ENCODE assay signal across 8 cellular contexts in the genomic region with DNA sequence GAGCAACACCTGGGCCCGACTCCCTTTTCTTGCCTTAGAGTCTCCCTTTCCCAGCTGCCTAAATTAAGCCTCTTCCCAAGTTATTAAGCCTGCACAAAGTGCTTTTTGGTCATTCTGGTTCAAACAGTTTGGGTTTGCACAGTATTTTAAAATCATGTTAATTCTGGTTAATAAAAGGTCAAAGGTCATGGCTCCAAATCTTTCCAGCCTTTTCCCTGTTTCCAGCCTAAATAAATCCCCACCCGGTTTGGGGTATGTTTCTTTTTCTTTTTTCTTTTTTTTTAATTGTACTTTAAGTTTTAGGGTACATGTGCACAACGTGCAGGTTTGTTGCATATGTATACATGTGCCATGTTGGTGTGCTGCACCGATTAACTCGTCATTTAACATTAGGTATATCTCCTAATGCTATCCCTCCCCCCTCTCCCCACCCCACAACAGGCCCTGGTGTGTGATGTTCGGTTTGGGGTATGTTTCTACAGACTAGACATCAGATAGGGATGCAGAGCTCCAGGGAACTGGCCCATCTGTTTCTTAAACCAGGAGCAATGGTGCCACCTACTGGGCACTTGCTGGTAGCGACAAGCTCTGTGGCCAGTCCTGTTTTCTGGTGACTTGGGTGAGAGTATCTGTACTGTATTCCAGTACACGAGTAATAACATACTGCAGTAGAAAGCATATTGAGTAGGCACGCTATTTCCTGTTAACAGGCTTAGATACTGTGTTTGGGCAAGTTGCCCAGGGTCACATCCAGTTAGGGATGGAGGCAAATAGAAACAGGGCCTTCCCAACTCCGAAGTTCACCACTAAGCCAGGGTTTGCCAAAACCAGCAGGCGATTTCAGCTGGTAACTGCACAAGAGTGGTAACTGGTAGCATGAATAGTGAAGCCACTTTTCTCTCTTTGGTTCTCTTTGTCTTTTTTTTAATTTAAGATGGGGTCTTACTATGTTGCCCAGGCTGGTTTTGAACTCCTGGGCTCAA.
A peak's percentile ranks its signal among the peaks of the same experiment; 100 is the strongest.
DNase-seq lines count a peak whose midpoint lies in the region; ATAC-seq and TF ChIP-seq lines count a peak whose summit lies in the region.

No MANE protein-coding gene starts in this region.

- DNase-seq in BE2C (peak; percentile 88), M059J (ENCODE audit: low read depth) (peak; percentile 80), SK-MEL-5 (ENCODE audit: low read depth, low spot score) (peak; percentile 89), osteoblast (ENCODE audit: insufficient read length, low spot score, missing footprints) (peak; percentile 97), thyroid gland (peak; percentile 85 to 87)
- peak; percentile 75 for DNase-seq in activated gamma-delta T cell treated with anti-CD3 and anti-CD28 coated beads, Interleukin-2, amount 50 U/mL, for 16 hours (ENCODE audit: low read depth)

- H2AFZ ChIP-seq in osteoblast (ENCODE audit: low read length): no peak overlapping the region

- H3K27ac ChIP-seq in gastroesophageal sphincter: no peak overlapping the region
- no peak overlapping the region for H3K27ac ChIP-seq in osteoblast (ENCODE audit: low read depth, low read length)
- no peak overlapping the region for H3K27ac ChIP-seq in thyroid gland

- H3K4me2 ChIP-seq in osteoblast (ENCODE audit: insufficient read depth, low read length): no peak overlapping the region

- H3K4me1 ChIP-seq in BE2C: peaks cover 3% of the 10 kb centered on the region; the same call in 1 of the 2 replicates
- peaks cover 0 to 50% (median 3%) of the 10 kb centered on the region in 3 donors for H3K4me1 ChIP-seq in gastroesophageal sphincter
- H3K4me1 ChIP-seq in osteoblast (ENCODE audit: insufficient read depth, low read length): peaks cover 8% of the 10 kb centered on the region
- H3K4me1 ChIP-seq in thyroid gland: peaks cover 0 to 11% of the 10 kb centered on the region in 2 donors

- H3K4me3 ChIP-seq in BE2C (ENCODE audit: low read depth, low read length): no peak overlapping the region
- no peak overlapping the region for H3K4me3 ChIP-seq in gastroesophageal sphincter
- no peak overlapping the region for H3K4me3 ChIP-seq in osteoblast (ENCODE audit: insufficient read depth, low read length)
- no peak overlapping the region for H3K4me3 ChIP-seq in thyroid gland (replicated peaks in 1 of 3)

- H3K27me3 ChIP-seq in BE2C: no peaks in the 10 kb centered on the region
- no peaks in the 10 kb centered on the region for H3K27me3 ChIP-seq in gastroesophageal sphincter
- no peaks in the 10 kb centered on the region for H3K27me3 ChIP-seq in osteoblast (ENCODE audit: insufficient read depth, low read length)
- no peaks in the 10 kb centered on the region for H3K27me3 ChIP-seq in thyroid gland

- H3K9me3 ChIP-seq in BE2C (no peaks in the 10 kb centered on the region), gastroesophageal sphincter (no peaks in the 10 kb centered on the region), osteoblast (ENCODE audit: low read depth, low read length) (no peaks in the 10 kb centered on the region), thyroid gland (no peaks in the 10 kb centered on the region)

- H4K20me1 ChIP-seq in osteoblast (ENCODE audit: insufficient read depth, low read length): peaks cover 26% of the 10 kb centered on the region

- TF ChIP-seq CTCF in BE2C (IDR thresholded peaks at IDR 0.05; ENCODE audit: low read depth, low read length): peak; percentile 88
- TF ChIP-seq CTCF in gastroesophageal sphincter (IDR thresholded peaks at IDR 0.05): peak; percentile 78 to 87 (median 84)
- peak; percentile 88 for TF ChIP-seq CTCF in osteoblast (IDR thresholded peaks at IDR 0.05; ENCODE audit: extremely low read depth, low read depth, low read length)
- peak; percentile 68 to 89 (median 82) for TF ChIP-seq CTCF in thyroid gland (IDR thresholded peaks at IDR 0.05)

- ATAC-seq in GM19438 (IDR thresholded peaks at IDR 0.05; ENCODE audit: low read depth, unreplicated experiment) (peak; percentile 83), gastroesophageal sphincter (peak; percentile 93)

- H3K36me3 ChIP-seq in BE2C: no peaks in the 10 kb centered on the region
- no peaks in the 10 kb centered on the region for H3K36me3 ChIP-seq in gastroesophageal sphincter
- no peaks in the 10 kb centered on the region for H3K36me3 ChIP-seq in osteoblast (ENCODE audit: insufficient read depth, low read length)
- no peaks in the 10 kb centered on the region for H3K36me3 ChIP-seq in thyroid gland

- no peak for TF ChIP-seq EP300 in gastroesophageal sphincter (IDR thresholded peaks at IDR 0.05)

- H3K79me2 ChIP-seq in osteoblast (ENCODE audit: insufficient read depth, low read length): peaks cover 16% of the 10 kb centered on the region

- in situ Hi-C loops in SK-MEL-5 (cut with HindIII; ENCODE audit: low pct_unique_long_range_greater_than_20kb, low sequenced_read_pairs): no loop called here

- TF ChIP-seq POLR2A in gastroesophageal sphincter (IDR thresholded peaks at IDR 0.05): no peak
- no peak for TF ChIP-seq POLR2A in thyroid gland (IDR thresholded peaks at IDR 0.05)

- WGBS in gastroesophageal sphincter (ENCODE audit: low coverage in 1 of 2), 2 donors: 56 to 59% methylated on average over 6 of the region's 11 CpGs
- 35 to 37% methylated on average over 11 of the region's 11 CpGs for WGBS in thyroid gland, 2 donors

- intact Hi-C loops in thyroid gland (cut with DNase I): loop anchor here (5.0 to 10.0 kb wide), 3 partner anchors 76 to 191 kb away; a partner anchor contains a TSS
